25 cellular contexts compared by ENCODE assay signal in genomic region chr11:20248345-20248744, GRCh38.
"Had no signal": no experiment of that assay in that cellular context is flagged by ENCODE, and none has a peak within 500 bp of the region (broad histone marks: within the 10 kb centered on the region; RNA-seq: fewer than 3 reads in every experiment).

No MANE protein-coding gene starts in this region.

- H3K9me3 ChIP-seq: breast epithelium, heart right ventricle, spleen, suprapubic skin, tibial artery had no signal

- H3K36me3 ChIP-seq: breast epithelium, heart right ventricle, spleen, suprapubic skin, tibial artery had no signal

- H3K27ac Mint-ChIP-seq: activated CD4-positive, alpha-beta memory T cell treated with anti-CD3 and anti-CD28 coated beads for 36 hours; activated T-cell treated with anti-CD3 and anti-CD28 coated beads, Interleukin-2, amount 50 U/mL, for 24 hours; dendritic cell treated with granulocyte-macrophage colony-stimulating factor and Interleukin-4, amounts not matched to agents 40 ng/mL and 50 ng/mL, for 4 days; endodermal cell; mesothelial cell of epicardium; naive B cell had no signal

- H3K4me3 ChIP-seq: breast epithelium, heart right ventricle, spleen, suprapubic skin, tibial artery had no signal

- DNase-seq: activated CD4-positive, alpha-beta memory T cell treated with anti-CD3 and anti-CD28 coated beads for 36 hours; activated CD4-positive, alpha-beta T cell treated with anti-CD3 and anti-CD28 coated beads for 48 hours; activated CD8-positive, alpha-beta memory T cell treated with anti-CD3 and anti-CD28 coated beads, Interleukin-2, amount 50 U/mL, for 48 hours; activated gamma-delta T cell; activated naive CD4-positive, alpha-beta T cell treated with anti-CD3 and anti-CD28 coated beads, Interleukin-2, amount 50 U/mL, for 16 hours; activated T-cell treated with anti-CD3 and anti-CD28 coated beads, Interleukin-2, amount 50 U/mL, for 24 hours; amygdala; central memory CD4-positive, alpha-beta T cell; endodermal cell; foreskin fibroblast; heart right ventricle; naive B cell; right cardiac atrium; spleen; stimulated activated naive CD4-positive, alpha-beta T cell; T-helper 9 cell; tibial artery had no signal

- H3K27ac ChIP-seq: breast epithelium, heart right ventricle, spleen, suprapubic skin, tibial artery, VCaP had no signal

- H3K4me1 Mint-ChIP-seq: naive B cell had no signal

- H3K36me3 Mint-ChIP-seq: activated CD4-positive, alpha-beta memory T cell treated with anti-CD3 and anti-CD28 coated beads for 36 hours; mesothelial cell of epicardium; naive B cell had no signal

- H3K9me3 Mint-ChIP-seq: activated CD4-positive, alpha-beta memory T cell treated with anti-CD3 and anti-CD28 coated beads for 36 hours; activated T-cell treated with anti-CD3 and anti-CD28 coated beads, Interleukin-2, amount 50 U/mL, for 24 hours; dendritic cell treated with granulocyte-macrophage colony-stimulating factor and Interleukin-4, amounts not matched to agents 40 ng/mL and 50 ng/mL, for 4 days; endodermal cell; mesothelial cell of epicardium; neural crest cell had no signal

- H3K27me3 ChIP-seq: breast epithelium, tibial artery had no signal

- ATAC-seq: activated CD4-positive, CD25-positive, alpha-beta regulatory T cell treated with anti-CD3 and anti-CD28 coated beads, Interleukin-2, amount 50 U/mL, for 24 hours; esophagus mucosa; right cardiac atrium had no signal

- H3K4me1 ChIP-seq: breast epithelium, spleen, suprapubic skin, tibial artery had no signal

- H3K4me3 Mint-ChIP-seq: activated CD4-positive, alpha-beta memory T cell treated with anti-CD3 and anti-CD28 coated beads for 36 hours; activated T-cell treated with anti-CD3 and anti-CD28 coated beads, Interleukin-2, amount 50 U/mL, for 24 hours; dendritic cell treated with granulocyte-macrophage colony-stimulating factor and Interleukin-4, amounts not matched to agents 40 ng/mL and 50 ng/mL, for 4 days; endodermal cell; mesothelial cell of epicardium; naive B cell; neural crest cell had no signal
